8 cellular contexts compared by ENCODE assay signal in the genomic region with DNA sequence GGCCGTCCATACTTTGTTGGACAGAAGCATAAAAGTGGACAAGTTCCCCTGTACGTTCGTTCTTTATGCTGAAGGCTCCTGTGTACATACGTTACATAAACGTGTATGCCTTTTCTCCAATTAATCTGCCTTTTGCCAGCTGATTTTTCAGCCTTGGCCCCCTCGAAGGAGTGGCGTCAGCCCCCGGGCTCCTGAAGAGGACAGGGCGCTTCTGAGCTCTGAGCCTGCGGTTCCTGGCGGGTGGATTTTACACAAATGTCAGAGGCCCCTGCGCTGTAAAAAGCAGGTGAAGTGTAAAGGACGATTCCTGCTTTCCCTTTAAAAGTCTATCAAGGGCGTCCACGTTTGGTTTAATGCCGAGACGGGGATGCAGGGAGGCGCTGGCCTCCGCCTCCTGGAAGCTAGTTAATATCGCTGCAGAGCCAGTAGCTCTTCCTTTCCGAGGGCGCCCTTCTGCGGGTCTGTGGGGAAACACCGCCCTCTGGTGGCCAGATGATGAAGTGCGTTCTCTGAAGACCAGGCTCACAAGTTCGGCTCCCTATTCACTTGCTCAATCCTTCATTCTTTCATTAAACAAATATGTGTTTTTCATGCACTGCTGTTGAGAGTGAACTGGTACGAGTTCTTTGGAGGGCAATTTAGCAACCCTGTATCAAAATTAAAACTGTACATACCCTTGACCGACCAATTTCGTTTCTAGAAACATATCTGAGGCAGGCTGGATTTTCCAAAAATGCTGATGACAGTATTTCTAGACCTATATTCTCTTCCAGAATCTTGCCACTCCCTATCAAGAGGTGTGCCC.
A peak's percentile ranks its signal among the peaks of the same experiment; 100 is the strongest.
DNase-seq lines count a peak whose midpoint lies in the region; ATAC-seq and TF ChIP-seq lines count a peak whose summit lies in the region.

No MANE protein-coding gene starts in this region.

- H3K9me3 Mint-ChIP-seq in activated T-helper 2 cell treated with anti-CD3 and anti-CD28 coated beads, Interferon-gamma antibody, Interleukin-2, Interleukin-4, amounts not matched to agents 10 μg/mL and 5 μg/mL and 100 μg/mL, durations not matched to agents 14 hours and 24 hours and 36 hours: no peaks in the 10 kb centered on the region

- TF ChIP-seq CTCF in RWPE1 (conservative IDR thresholded peaks at IDR 0.05; ENCODE audit: low read depth): peak; percentile 90
- TF ChIP-seq CTCF in foreskin keratinocyte (conservative IDR thresholded peaks at IDR 0.05): peak; percentile 97

- no peak overlapping the region for H3K27ac Mint-ChIP-seq in activated T-helper 2 cell treated with anti-CD3 and anti-CD28 coated beads, Interferon-gamma antibody, Interleukin-2, Interleukin-4, amounts not matched to agents 10 μg/mL and 5 μg/mL and 100 μg/mL, durations not matched to agents 14 hours and 24 hours and 36 hours

- peaks cover 6% of the 10 kb centered on the region for H3K27me3 Mint-ChIP-seq in activated T-helper 2 cell treated with anti-CD3 and anti-CD28 coated beads, Interferon-gamma antibody, Interleukin-2, Interleukin-4, amounts not matched to agents 10 μg/mL and 5 μg/mL and 100 μg/mL, durations not matched to agents 14 hours and 24 hours and 36 hours (ENCODE audit: low read depth)

- CTCF ChIA-PET in RWPE1 (lab: Yijun Ruan, JAX): interaction anchor here (0.6 to 1.2 kb wide), 28 partner anchors 8 to 587 kb away, joined by 3 to 16 read pairs (median 4); a partner anchor contains a TSS

- no peaks in the 10 kb centered on the region for H3K36me3 Mint-ChIP-seq in activated T-helper 2 cell treated with anti-CD3 and anti-CD28 coated beads, Interferon-gamma antibody, Interleukin-2, Interleukin-4, amounts not matched to agents 10 μg/mL and 5 μg/mL and 100 μg/mL, durations not matched to agents 14 hours and 24 hours and 36 hours (ENCODE audit: low read depth)

- H3K4me1 ChIP-seq in foreskin keratinocyte: no peaks in the 10 kb centered on the region

- POLR2A ChIA-PET in RWPE1 (lab: Yijun Ruan, JAX; ENCODE audit: low non-redundant PET): no interaction called here

- intact Hi-C loops in activated T-helper 2 cell treated with anti-CD3 and anti-CD28 coated beads, Interferon-gamma antibody, Interleukin-2, Interleukin-4, amounts not matched to agents 10 μg/mL and 5 μg/mL and 100 μg/mL, durations not matched to agents 14 hours and 24 hours and 36 hours (cut with micrococcal nuclease): loop anchor here (1.0 kb wide), 2 partner anchors 216 to 512 kb away; no protein-coding TSS in a partner anchor

- H3K4me3 Mint-ChIP-seq in activated T-helper 2 cell treated with anti-CD3 and anti-CD28 coated beads, Interferon-gamma antibody, Interleukin-2, Interleukin-4, amounts not matched to agents 10 μg/mL and 5 μg/mL and 100 μg/mL, durations not matched to agents 14 hours and 24 hours and 36 hours (ENCODE audit: low read depth): no peak overlapping the region

- no peak overlapping the region for H3K27ac ChIP-seq in RWPE1
- no peak overlapping the region for H3K27ac ChIP-seq in foreskin keratinocyte

- peak; percentile 87 for DNase-seq in SIG-M5 treated with dmso at 0.1 percent for 504 hours (lab: John Stamatoyannopoulos, UW; ENCODE audit: unreplicated experiment)
- no peak for DNase-seq in SIG-M5 (lab: John Stamatoyannopoulos, UW)
- peak; percentile 69 to 72 for DNase-seq in Kasumi-1 (lab: John Stamatoyannopoulos, UW)
- peak; percentile 69 for DNase-seq in RWPE1 (ENCODE audit: low spot score)
- peak; percentile 69 for DNase-seq in activated T-helper 2 cell treated with anti-CD3 and anti-CD28 coated beads, Interferon-gamma antibody, Interleukin-2, Interleukin-4, amounts not matched to agents 10 μg/mL and 5 μg/mL and 100 μg/mL, durations not matched to agents 14 hours and 24 hours and 36 hours (ENCODE audit: low spot score)
- DNase-seq in foreskin keratinocyte: peak; percentile 37 to 59
- DNase-seq in occipital lobe (lab: John Stamatoyannopoulos, UW): peak; percentile 77
- DNase-seq in superior temporal gyrus (ENCODE audit: extremely low spot score): peak; percentile 93

- peaks cover 2% of the 10 kb centered on the region for H3K4me1 Mint-ChIP-seq in activated T-helper 2 cell treated with anti-CD3 and anti-CD28 coated beads, Interferon-gamma antibody, Interleukin-2, Interleukin-4, amounts not matched to agents 10 μg/mL and 5 μg/mL and 100 μg/mL, durations not matched to agents 14 hours and 24 hours and 36 hours (ENCODE audit: low read depth)

- H3K27me3 ChIP-seq in foreskin keratinocyte: no peaks in the 10 kb centered on the region

- peak; percentile 78 for ATAC-seq in foreskin keratinocyte
